9 cellular contexts compared by ENCODE assay signal in the genomic region with DNA sequence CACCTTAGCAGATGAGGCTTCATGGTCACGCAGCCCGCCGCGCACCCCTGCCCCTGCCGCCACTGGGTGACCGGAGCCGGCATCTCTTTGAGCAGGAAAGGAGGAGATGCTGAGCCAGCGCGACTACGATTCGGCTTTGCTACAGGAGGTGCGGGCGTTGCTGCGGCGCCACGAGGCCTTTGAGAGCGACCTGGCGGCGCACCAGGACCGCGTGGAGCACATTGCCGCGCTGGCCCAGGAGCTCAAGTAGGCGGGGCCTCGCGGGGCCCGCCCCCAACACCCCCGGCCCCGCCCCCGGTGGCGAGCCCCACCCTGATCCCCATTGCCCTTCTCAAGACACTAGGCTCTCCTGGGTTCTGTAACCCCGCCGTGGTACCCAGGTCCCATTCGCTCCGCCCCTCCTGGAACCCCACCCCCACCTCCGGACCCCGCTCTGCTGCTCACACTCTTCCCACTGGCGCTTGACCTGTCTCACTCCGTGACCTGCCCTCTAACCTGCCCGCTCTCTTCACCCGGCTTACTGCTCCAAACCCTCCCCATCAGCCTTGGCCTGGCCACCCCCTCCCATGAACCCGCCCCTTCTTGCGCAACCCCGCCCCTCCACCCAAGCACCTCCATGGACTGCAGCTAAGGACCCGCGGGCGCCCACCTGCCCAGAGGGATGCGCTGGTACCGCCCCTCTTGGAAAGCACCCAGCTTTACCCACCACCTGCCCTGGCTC. TPM values are rescaled to one million over a fixed set of nuclear protein-coding genes. Genes with fewer than 3 reads are reported as not detected.
DNase-seq lines count a peak whose midpoint lies in the region; ATAC-seq, FAIRE-seq and TF ChIP-seq lines count a peak whose summit lies in the region.
"Had no signal": no experiment of that assay in that cellular context is flagged by ENCODE, and none has a peak within 500 bp of the region (broad histone marks: within the 10 kb centered on the region; RNA-seq: fewer than 3 reads in every experiment).

No MANE protein-coding gene starts in this region.

- no peaks in the 10 kb centered on the region for H3K79me1 ChIP-seq in neuronal stem cell (ENCODE audit: low read depth, low read length)

- no peak overlapping the region for H2AFZ ChIP-seq in neuronal stem cell (ENCODE audit: low read length)

- H3K4me3 ChIP-seq in body of pancreas, result no peak overlapping the region
- no peak overlapping the region for H3K4me3 ChIP-seq in neuronal stem cell (ENCODE audit: low read length in 2 of 2)
- no peak overlapping the region for H3K4me3 ChIP-seq in lower leg skin (ENCODE audit: low read depth, poor library complexity, severe bottlenecking)

- no peak overlapping the region for H2BK15ac ChIP-seq in neuronal stem cell (ENCODE audit: low read length)

- H4K91ac ChIP-seq in neuronal stem cell (ENCODE audit: low read depth, low read length, poor library complexity), result no peak overlapping the region

- TF ChIP-seq POLR2A in body of pancreas (IDR thresholded peaks at IDR 0.05) (no peak), H54 (IDR thresholded peaks at IDR 0.05; ENCODE audit: low read depth, low read length) (no peak), lower leg skin (IDR thresholded peaks at IDR 0.05) (no peak)

- H3K9ac ChIP-seq in neuronal stem cell (ENCODE audit: low read depth, low read length, poor library complexity), result peak overlapping the region; percentile 24

- H3K36me3 ChIP-seq in body of pancreas (replicated peaks in 1 of 2; ENCODE audit: insufficient read depth in 1 of 2, low read depth in 2 of 2), result no peaks in the 10 kb centered on the region
- H3K36me3 ChIP-seq in neuronal stem cell (replicated peaks in 1 of 2; ENCODE audit: control insufficient read depth in 2 of 2, insufficient read depth in 2 of 2, low read length in 2 of 2), result peaks cover 0 to 4% of the 10 kb centered on the region in 2 donors

- H3K9me3 ChIP-seq in body of pancreas, result no peaks in the 10 kb centered on the region
- H3K9me3 ChIP-seq in neuronal stem cell (replicated peaks in 1 of 2; ENCODE audit: control insufficient read depth in 2 of 2, insufficient read depth in 1 of 2, low read depth in 1 of 2, low read length in 2 of 2), result no peaks in the 10 kb centered on the region

- no peak overlapping the region for H2BK5ac ChIP-seq in neuronal stem cell (ENCODE audit: low read length)

- no peak overlapping the region for H3K4me2 ChIP-seq in neuronal stem cell (ENCODE audit: insufficient read depth, low read length, poor library complexity, severe bottlenecking)

- no peak overlapping the region for H3K18ac ChIP-seq in neuronal stem cell (ENCODE audit: low read length)

- no peak overlapping the region for H2AK5ac ChIP-seq in neuronal stem cell (ENCODE audit: low read depth, low read length)

- peak overlapping the region; percentile 97 for H3K23ac ChIP-seq in neuronal stem cell (ENCODE audit: low read depth, low read length, poor library complexity)

- no peak overlapping the region for H2BK12ac ChIP-seq in neuronal stem cell (ENCODE audit: low read length)

- no peak overlapping the region for H3K14ac ChIP-seq in neuronal stem cell (ENCODE audit: low read length)

- H2BK120ac ChIP-seq in neuronal stem cell (ENCODE audit: low read depth, low read length), result no peak overlapping the region

- H3K4ac ChIP-seq in neuronal stem cell (ENCODE audit: low read length), result no peak overlapping the region

- H3K4me1 ChIP-seq in body of pancreas (peaks cover 9% of the 10 kb centered on the region), neuronal stem cell (ENCODE audit: control insufficient read depth in 2 of 2, insufficient read depth in 1 of 2, low read depth in 1 of 2, low read length in 2 of 2) (no peaks in the 10 kb centered on the region)

- no peak overlapping the region for H3K27ac ChIP-seq in body of pancreas
- no peak overlapping the region for H3K27ac ChIP-seq in neuronal stem cell (replicated peaks; ENCODE audit: low read length)

- FAIRE-seq in H54 (lab: Jason Lieb, UNC), result no peak

- WGBS in body of pancreas, 2 donors, result 7 to 15% methylated on average over 10 to 39 of the region's 49 CpGs
- no CpG with 5 or more reads among the region's 49 CpGs for WGBS in neuronal stem cell (ENCODE audit: extremely low coverage in 2 of 2, insufficient read length in 2 of 2, insufficient replicate concordance in 1 of 2), 2 donors
- 15 to 21% methylated on average over 17 to 23 of the region's 49 CpGs for WGBS in lower leg skin, 2 donors

- TF ChIP-seq CTCF in body of pancreas (IDR thresholded peaks at IDR 0.05) (no peak), lower leg skin (IDR thresholded peaks at IDR 0.05) (no peak)

- ATAC-seq in body of pancreas (peak; percentile 21), GM19395 (IDR thresholded peaks at IDR 0.05; ENCODE audit: unreplicated experiment) (no peak)

- intact Hi-C loops in body of pancreas (cut with DNase I), result no loop called here
- intact Hi-C loops in lower leg skin (cut with DNase I; ENCODE audit: low total_unique reads), result no loop called here

- no peak overlapping the region for H4K8ac ChIP-seq in neuronal stem cell (ENCODE audit: low read depth, low read length)

- H3K27me3 ChIP-seq in body of pancreas (no peaks in the 10 kb centered on the region), neuronal stem cell (ENCODE audit: control insufficient read depth in 3 of 3, insufficient read depth in 3 of 3, low read depth in 1 of 3, low read length in 3 of 3) (peaks cover 0 to 17% (median 0%) of the 10 kb centered on the region in 3 experiments)

- peak; percentile 47 for DNase-seq in AG08396 (ENCODE audit: low spot score)
- DNase-seq in RPMI8226, result peak; percentile 39
- DNase-seq in body of pancreas, result peak; percentile 28 to 69 (median 46)
- no peak for DNase-seq in neuronal stem cell (ENCODE audit: low spot score)
- DNase-seq in A172 (ENCODE audit: low spot score), result no peak
- DNase-seq in H54 (ENCODE audit: insufficient read length, low spot score), result no peak
- DNase-seq in lower leg skin (ENCODE audit: low spot score in 2 of 2), result no peak

RNA-seq across cellular contexts. Expression of a gene that starts 9.1 kb away (rescaled TPM):
- total RNA-seq in body of pancreas (10 to 100 TPM; 55.8 to 61.3 TPM), lower leg skin (100 to 1,000 TPM in 2 of 4 donors, 10 to 100 TPM in 2; 96.4 to 120 (median 103) TPM)
- 1.3 TPM for polyA plus RNA-seq in neuronal stem cell (2013, experiment 1 of 2)
- polyA plus RNA-seq in neuronal stem cell (2013, experiment 2 of 2), result 1.2 TPM
- total RNA-seq in A172 (2014; rRNA removed; shearing (Covaris generic)), result 1.6 and 7.8 TPM in 2 replicates

RNA-seq across cellular contexts. Expression of a gene that starts 12.6 kb away (rescaled TPM):
- total RNA-seq in body of pancreas, result not detected
- 15.3 TPM for polyA plus RNA-seq in neuronal stem cell (2013, experiment 1 of 2)
- 14.8 TPM for polyA plus RNA-seq in neuronal stem cell (2013, experiment 2 of 2)
- total RNA-seq in A172 (2014; rRNA removed; shearing (Covaris generic)), result 11.2 TPM in 1 of 2 replicates, not detected in the other
- total RNA-seq in lower leg skin, result not detected
- polyA plus RNA-seq: fibroblast of lung had no signal

RNA-seq across cellular contexts. Expression of a gene that starts 13.5 kb away (rescaled TPM):
- 10 to 100 TPM; 15.8 to 22.3 TPM for total RNA-seq in body of pancreas
- 5.8 TPM for polyA plus RNA-seq in neuronal stem cell (2013, experiment 1 of 2)
- polyA plus RNA-seq in neuronal stem cell (2013, experiment 2 of 2), result 5.8 TPM
- 17.4 and 21.5 TPM in 2 replicates for total RNA-seq in A172 (2014; rRNA removed; shearing (Covaris generic))
- 10 to 100 TPM in 3 of 4 donors, 1 to 10 TPM in 1; 9.9 to 18.0 (median 14.7) TPM for total RNA-seq in lower leg skin

RNA-seq across cellular contexts. Expression of a gene that starts 33.6 kb away (rescaled TPM):
- total RNA-seq in body of pancreas (under 1 TPM in 1 of 2 donors, not detected in 1; under 0.01 TPM), lower leg skin (under 1 TPM; 0.11 to 0.42 (median 0.25) TPM)
- 0.13 TPM for polyA plus RNA-seq in neuronal stem cell (2013, experiment 1 of 2)
- polyA plus RNA-seq in neuronal stem cell (2013, experiment 2 of 2), result 0.14 TPM
- total RNA-seq in A172 (2014; rRNA removed; shearing (Covaris generic)), result 0.31 and 1.2 TPM in 2 replicates

RNA-seq across cellular contexts. Expression of a gene that starts 33.7 kb away (rescaled TPM):
- total RNA-seq in body of pancreas, result 10 to 100 TPM; 26.5 to 33.9 TPM
- polyA plus RNA-seq in neuronal stem cell (2013, experiment 1 of 2), result 39.5 TPM
- polyA plus RNA-seq in neuronal stem cell (2013, experiment 2 of 2), result 39.5 TPM
- 12.4 and 16.6 TPM in 2 replicates for total RNA-seq in A172 (2014; rRNA removed; shearing (Covaris generic))
- total RNA-seq in lower leg skin, result 10 to 100 TPM; 13.7 to 24.2 (median 15.2) TPM

Comparison
In these comparisons a context has a peak if more than half of its experiments do, and no peak if none do; other contexts are left out.
1. DNase-seq: peak in AG08396 (single experiment), RPMI8226 (single experiment) and body of pancreas (4 of 4); none in neuronal stem cell (single experiment), A172 (single experiment), H54 (single experiment) and lower leg skin (0 of 2).